Comparison of ENCODE assay signal across 8 cellular contexts in the genomic region with DNA sequence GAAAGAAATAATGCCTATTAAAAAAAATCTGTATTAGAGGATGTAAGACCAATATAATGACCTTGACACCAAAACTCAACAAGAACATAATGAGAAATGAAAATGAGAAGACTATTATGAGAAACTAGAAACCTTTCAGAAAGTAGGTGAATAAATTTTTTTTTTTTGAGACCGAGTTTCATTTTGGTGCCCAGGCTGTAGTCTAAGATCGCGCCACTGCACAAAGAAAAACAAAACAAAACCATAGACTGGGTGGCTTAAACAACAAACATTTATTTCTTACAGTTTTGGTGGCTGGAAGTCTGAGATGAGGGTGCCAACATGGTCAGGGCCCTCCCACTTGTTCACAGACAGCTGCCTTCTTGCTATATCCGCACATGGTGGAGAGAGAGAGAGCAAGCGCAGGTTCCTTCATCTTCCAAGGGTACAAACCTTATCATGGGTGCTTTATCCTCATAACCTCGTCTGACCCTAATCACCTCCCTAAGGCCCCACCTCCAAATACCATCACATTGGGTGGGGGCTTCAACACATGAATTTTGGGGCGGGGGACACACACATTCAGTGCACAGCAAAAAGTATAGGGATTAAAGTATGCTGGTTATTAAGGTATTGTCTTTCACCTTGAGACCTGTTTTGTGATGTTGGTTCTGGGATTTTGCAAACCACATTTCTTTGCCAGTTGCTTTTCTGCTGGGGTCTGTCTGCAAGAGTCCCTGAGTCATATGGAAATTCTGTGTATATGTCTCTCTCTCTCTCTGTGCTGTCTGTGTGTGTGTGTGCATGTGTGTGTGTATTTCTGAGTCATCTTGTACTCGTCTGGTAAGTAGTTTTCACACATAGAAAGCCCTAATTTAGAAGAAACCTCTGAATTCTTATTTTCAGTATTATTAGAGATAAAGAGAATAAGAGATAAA. TPM values are rescaled to one million over a fixed set of nuclear protein-coding genes. Genes with fewer than 3 reads are reported as not detected.
A peak's percentile ranks its signal among the peaks of the same experiment; 100 is the strongest.
DNase-seq lines count a peak whose midpoint lies in the region; ATAC-seq and TF ChIP-seq lines count a peak whose summit lies in the region.

No MANE protein-coding gene starts in this region.

- no peaks in the 10 kb centered on the region for H3K27me3 Mint-ChIP-seq in Caco-2 (ENCODE audit: insufficient read depth, unreplicated experiment)

- H3K36me3 ChIP-seq in GM06990 (ENCODE audit: control insufficient read depth, insufficient read depth, low read length) (no peaks in the 10 kb centered on the region), IMR-90 (ENCODE audit: control insufficient read depth, insufficient read depth, low read length) (no peaks in the 10 kb centered on the region), gastrocnemius medialis (no peaks in the 10 kb centered on the region), Caco-2 (ENCODE audit: control insufficient read depth, insufficient read depth, low read length) (no peaks in the 10 kb centered on the region)

- H3K4me1 Mint-ChIP-seq in Caco-2 (ENCODE audit: low read depth, unreplicated experiment) = peaks cover 7% of the 10 kb centered on the region

- no peak overlapping the region for H3K18ac ChIP-seq in IMR-90 (ENCODE audit: low read depth, low read length)

- no peak overlapping the region for H3K56ac ChIP-seq in IMR-90 (ENCODE audit: extremely low read depth, insufficient read depth, low read length)

- H3K27ac Mint-ChIP-seq in activated naive CD4-positive, alpha-beta T cell treated with anti-CD3 and anti-CD28 coated beads, Interleukin-2, amount 50 U/mL, for 72 hours = peak overlapping the region; percentile 42 to 90
- H3K27ac Mint-ChIP-seq in Caco-2 (ENCODE audit: unreplicated experiment) = no peak overlapping the region

- H3K27ac ChIP-seq in IMR-90 (ENCODE audit: insufficient read depth, low read length) (no peak overlapping the region), gastrocnemius medialis (no peak overlapping the region)

- in situ Hi-C loops in IMR-90 (cut with MboI; ENCODE audit: low sequenced_read_pairs) = no loop called here
- in situ Hi-C loops in gastrocnemius medialis (cut with MboI; ENCODE audit: low sequenced_read_pairs in 4 of 4) = no loop called here

- H4K91ac ChIP-seq in IMR-90 (ENCODE audit: insufficient read depth, low read depth, low read length) = no peak overlapping the region

- no peak overlapping the region for H2AFZ ChIP-seq in IMR-90 (replicated peaks; ENCODE audit: low read length, poor library complexity)

- H2AK5ac ChIP-seq in IMR-90 (ENCODE audit: low read depth, low read length) = no peak overlapping the region

- no peak overlapping the region for H3K4me2 ChIP-seq in IMR-90 (ENCODE audit: low read depth, low read length)

- TF ChIP-seq CTCF in GM06990 (IDR thresholded peaks at IDR 0.05; ENCODE audit: insufficient read depth, low read length, poor library complexity, severe bottlenecking) = no peak
- no peak for TF ChIP-seq CTCF in IMR-90 (conservative IDR thresholded peaks at IDR 0.05; ENCODE audit: low read depth, low read length)
- no peak for TF ChIP-seq CTCF in gastrocnemius medialis (IDR thresholded peaks at IDR 0.05 in 4 of 5, conservative IDR thresholded peaks at IDR 0.05 in 1 of 5)
- no peak for TF ChIP-seq CTCF in Caco-2 (IDR thresholded peaks at IDR 0.05; ENCODE audit: insufficient read depth in 1 of 2, low read depth in 1 of 2, low read length in 1 of 2, severe bottlenecking in 1 of 2, unreplicated experiment in 1 of 2)

- intact Hi-C loops in IMR-90 (cut with micrococcal nuclease) = no loop called here
- intact Hi-C loops in gastrocnemius medialis (cut with DNase I; ENCODE audit: low total_unique reads) = no loop called here
- intact Hi-C loops in Caco-2 (cut with micrococcal nuclease; ENCODE audit: unreplicated experiment) = no loop called here

- no peak overlapping the region for H3K4ac ChIP-seq in IMR-90 (ENCODE audit: low read depth, low read length)

- no peak overlapping the region for H3K23ac ChIP-seq in IMR-90 (ENCODE audit: low read depth, low read length)

- CTCF ChIA-PET in IMR-90 (lab: Yijun Ruan, JAX) (interaction anchor here (0.6 kb wide), 1 partner anchor 15 kb away, joined by 3 read pairs; no protein-coding TSS in a partner anchor), Caco-2 (lab: Charles Lee) (interaction anchor here (0.6 to 0.7 kb wide), 2 partner anchors 39 to 276 kb away, joined by 4 to 6 read pairs; no protein-coding TSS in a partner anchor)

- H3K9me1 ChIP-seq in IMR-90 (ENCODE audit: insufficient read depth, low read length) = no peaks in the 10 kb centered on the region

- H3K27me3 ChIP-seq in GM06990 (replicated peaks; ENCODE audit: control insufficient read depth, insufficient read depth, low read length) = no peaks in the 10 kb centered on the region
- H3K27me3 ChIP-seq in IMR-90 (ENCODE audit: control insufficient read depth, insufficient read depth, low read length) = no peaks in the 10 kb centered on the region
- no peaks in the 10 kb centered on the region for H3K27me3 ChIP-seq in gastrocnemius medialis
- no peaks in the 10 kb centered on the region for H3K27me3 ChIP-seq in Caco-2 (replicated peaks; ENCODE audit: control insufficient read depth, insufficient read depth, low read length)

- H3K9ac ChIP-seq in IMR-90 (ENCODE audit: low read depth, low read length) = no peak overlapping the region

- no peak overlapping the region for H2BK120ac ChIP-seq in IMR-90 (ENCODE audit: low read depth, low read length)

- no TSS peak for BruUV-seq in IMR-90 (replicated peaks; lab: Mats Ljungman, UMichigan)
- no TSS peak for BruUV-seq in Caco-2 (replicated peaks; lab: Mats Ljungman, UMichigan)

- H2BK15ac ChIP-seq in IMR-90 (ENCODE audit: low read depth, low read length) = no peak overlapping the region

- no peak for TF ChIP-seq RAD21 in IMR-90 (IDR thresholded peaks at IDR 0.05; ENCODE audit: low read length)

- peak overlapping the region; percentile 58 for H3K4me3 ChIP-seq in GM06990 (replicated peaks; ENCODE audit: low read depth, low read length)
- no peak overlapping the region for H3K4me3 ChIP-seq in IMR-90 (ENCODE audit: insufficient read depth, low read depth, low read length)
- H3K4me3 ChIP-seq in gastrocnemius medialis = no peak overlapping the region
- H3K4me3 ChIP-seq in Caco-2 (ENCODE audit: low read depth, low read length) = no peak overlapping the region

- H3K4me3 Mint-ChIP-seq in Caco-2 (ENCODE audit: unreplicated experiment) = no peak overlapping the region

- no peak overlapping the region for H4K5ac ChIP-seq in IMR-90 (ENCODE audit: low read depth, low read length)

- H3K9me3 Mint-ChIP-seq in activated naive CD4-positive, alpha-beta T cell treated with anti-CD3 and anti-CD28 coated beads, Interleukin-2, amount 50 U/mL, for 72 hours = no peaks in the 10 kb centered on the region
- H3K9me3 Mint-ChIP-seq in Caco-2 (ENCODE audit: unreplicated experiment) = no peaks in the 10 kb centered on the region

- H3K14ac ChIP-seq in IMR-90 (replicated peaks; ENCODE audit: low read depth, low read length) = no peak overlapping the region

- no peak overlapping the region for H2BK5ac ChIP-seq in IMR-90 (ENCODE audit: low read depth, low read length, poor library complexity, severe bottlenecking)

- H2BK20ac ChIP-seq in IMR-90 (ENCODE audit: low read depth, low read length) = no peak overlapping the region

- no peaks in the 10 kb centered on the region for H3K79me1 ChIP-seq in IMR-90 (ENCODE audit: low read depth in 1 of 2, low read length in 2 of 2)

- POLR2A ChIA-PET in IMR-90 (lab: Charles Lee; ENCODE audit: unreplicated experiment) (interaction anchor here (0.6 kb wide), 1 partner anchor 131 kb away, joined by 16 read pairs; no protein-coding TSS in a partner anchor), Caco-2 (lab: Charles Lee) (no interaction called here)

- peak; percentile 65 for DNase-seq in GM06990 (ENCODE audit: extremely low read depth, insufficient read length)
- peak; percentile 80 for DNase-seq in IMR-90
- peak in 1 of 2 donors; percentile 72 for DNase-seq in activated naive CD4-positive, alpha-beta T cell treated with anti-CD3 and anti-CD28 coated beads, Interleukin-2, amount 50 U/mL, for 72 hours (ENCODE audit: low spot score in 2 of 2)
- peak; percentile 50 to 64 for DNase-seq in stimulated activated CD4-positive, alpha-beta T cell treated with anti-CD3 and anti-CD28 coated beads, Interleukin-4, amount 100 ng/mL, for 4 hours
- DNase-seq in gastrocnemius medialis = no peak
- no peak for DNase-seq in Caco-2
- DNase-seq in SK-N-DZ (ENCODE audit: low spot score) = no peak

- H4K20me1 ChIP-seq in IMR-90 (ENCODE audit: insufficient read depth, low read length) = no peaks in the 10 kb centered on the region

- ATAC-seq in GM21515 (IDR thresholded peaks at IDR 0.05; ENCODE audit: unreplicated experiment) (peak; percentile 71), IMR-90 (ENCODE audit: low read depth) (peak; percentile 40; the same call in 1 of the 2 replicates), gastrocnemius medialis (no peak)
- peak; percentile 91 to 94 for ATAC-seq in activated naive CD4-positive, alpha-beta T cell treated with anti-CD3 and anti-CD28 coated beads, Interleukin-2, amount 50 U/mL, for 72 hours

- no CpG with 5 or more reads among the region's 8 CpGs for WGBS in IMR-90 (ENCODE audit: extremely low coverage in 2 of 2, insufficient read length in 1 of 2), 2 experiments

- no peaks in the 10 kb centered on the region for H3K36me3 Mint-ChIP-seq in activated naive CD4-positive, alpha-beta T cell treated with anti-CD3 and anti-CD28 coated beads, Interleukin-2, amount 50 U/mL, for 72 hours
- no peaks in the 10 kb centered on the region for H3K36me3 Mint-ChIP-seq in Caco-2 (ENCODE audit: insufficient read depth, unreplicated experiment)

- no peaks in the 10 kb centered on the region for H3K4me1 ChIP-seq in IMR-90 (ENCODE audit: control insufficient read depth, insufficient read depth, low read length)
- no peaks in the 10 kb centered on the region for H3K4me1 ChIP-seq in gastrocnemius medialis
- no peaks in the 10 kb centered on the region for H3K4me1 ChIP-seq in Caco-2

- H3K9me3 ChIP-seq in IMR-90 (ENCODE audit: control insufficient read depth, insufficient read depth, low read length) (0 out of 2 replicates have a peak, but pooled peaks cover 2% of the 10 kb centered on the region), gastrocnemius medialis (no peaks in the 10 kb centered on the region), Caco-2 (no peaks in the 10 kb centered on the region)

- dilution Hi-C loops in IMR-90 (cut with HindIII; ENCODE audit: low sequenced_read_pairs, unreplicated experiment) = no loop called here

- H2AK9ac ChIP-seq in IMR-90 (replicated peaks; ENCODE audit: low read depth, low read length, poor library complexity) = no peak overlapping the region

- no peak for TF ChIP-seq POLR2A in IMR-90 (IDR thresholded peaks at IDR 0.05; ENCODE audit: low read depth, low read length)
- TF ChIP-seq POLR2A in gastrocnemius medialis (IDR thresholded peaks at IDR 0.05) = no peak

- no peak overlapping the region for H4K8ac ChIP-seq in IMR-90 (ENCODE audit: low read depth in 2 of 2, low read length in 2 of 2)

RNA-seq across cellular contexts. Expression of a gene that starts 26.2 kb away (rescaled TPM):
- total RNA-seq in IMR-90 (2012; rRNA removed) = 28.1 and 33.1 TPM in 2 replicates
- polyA plus RNA-seq in IMR-90 (2012; rRNA removed) = 19.7 and 29.2 TPM in 2 replicates
- 11.2 and 12.5 TPM in 2 replicates for polyA plus RNA-seq in IMR-90 (2012; cell fraction: cytosol; rRNA removed)
- polyA plus RNA-seq in IMR-90 (2012; cell fraction: nucleus; rRNA removed; ENCODE audit: low replicate concordance) = 5.1 and 14.3 TPM in 2 replicates
- 10 to 100 TPM; 66.1 to 99.4 TPM for total RNA-seq in activated naive CD4-positive, alpha-beta T cell treated with anti-CD3 and anti-CD28 coated beads, Interleukin-2, amount 50 U/mL, for 72 hours
- total RNA-seq in gastrocnemius medialis = 10 to 100 TPM; 24.4 to 42.4 (median 35.0) TPM
- 46.6 and 52.1 TPM in 2 replicates for total RNA-seq in Caco-2 (2022)
- polyA plus RNA-seq in SK-N-DZ (2014; cell fraction: cytosol; rRNA removed) = 53.5 and 60.0 TPM in 2 replicates
- 34.4 and 38.8 TPM in 2 replicates for polyA plus RNA-seq in SK-N-DZ (2014; cell fraction: nucleus; rRNA removed)

RNA-seq across cellular contexts. Expression of a gene that starts 26.3 kb away (rescaled TPM):
- 50.7 and 96.9 TPM in 2 replicates for total RNA-seq in IMR-90 (2012; rRNA removed)
- 51.5 and 54.3 TPM in 2 replicates for polyA plus RNA-seq in IMR-90 (2012; rRNA removed)
- 6.7 and 14.3 TPM in 2 replicates for polyA plus RNA-seq in IMR-90 (2012; cell fraction: cytosol; rRNA removed)
- 8.4 and 58.6 TPM in 2 replicates for polyA plus RNA-seq in IMR-90 (2012; cell fraction: nucleus; rRNA removed; ENCODE audit: low replicate concordance)
- total RNA-seq in activated naive CD4-positive, alpha-beta T cell treated with anti-CD3 and anti-CD28 coated beads, Interleukin-2, amount 50 U/mL, for 72 hours = 10 to 100 TPM; 62.8 to 91.0 TPM
- 10 to 100 TPM; 32.7 to 52.3 (median 43.5) TPM for total RNA-seq in gastrocnemius medialis
- 83.7 and 87.6 TPM in 2 replicates for total RNA-seq in Caco-2 (2022)
- polyA plus RNA-seq in SK-N-DZ (2014; cell fraction: cytosol; rRNA removed) = 103 and 113 TPM in 2 replicates
- 106 and 134 TPM in 2 replicates for polyA plus RNA-seq in SK-N-DZ (2014; cell fraction: nucleus; rRNA removed)

Comparison
In these comparisons a context has a peak if more than half of its experiments do, and no peak if none do; other contexts are left out.
1. DNase-seq: peak in GM06990 (single experiment), IMR-90 (single experiment) and stimulated activated CD4-positive, alpha-beta T cell treated with anti-CD3 and anti-CD28 coated beads, Interleukin-4, amount 100 ng/mL, for 4 hours (2 of 2); none in gastrocnemius medialis (0 of 2), Caco-2 (0 of 2) and SK-N-DZ (single experiment).
2. ATAC-seq: peak in GM21515 (single experiment), IMR-90 (single experiment) and activated naive CD4-positive, alpha-beta T cell treated with anti-CD3 and anti-CD28 coated beads, Interleukin-2, amount 50 U/mL, for 72 hours (2 of 2); none in gastrocnemius medialis (0 of 2).